11 cellular contexts compared by ENCODE assay signal in the genomic region with DNA sequence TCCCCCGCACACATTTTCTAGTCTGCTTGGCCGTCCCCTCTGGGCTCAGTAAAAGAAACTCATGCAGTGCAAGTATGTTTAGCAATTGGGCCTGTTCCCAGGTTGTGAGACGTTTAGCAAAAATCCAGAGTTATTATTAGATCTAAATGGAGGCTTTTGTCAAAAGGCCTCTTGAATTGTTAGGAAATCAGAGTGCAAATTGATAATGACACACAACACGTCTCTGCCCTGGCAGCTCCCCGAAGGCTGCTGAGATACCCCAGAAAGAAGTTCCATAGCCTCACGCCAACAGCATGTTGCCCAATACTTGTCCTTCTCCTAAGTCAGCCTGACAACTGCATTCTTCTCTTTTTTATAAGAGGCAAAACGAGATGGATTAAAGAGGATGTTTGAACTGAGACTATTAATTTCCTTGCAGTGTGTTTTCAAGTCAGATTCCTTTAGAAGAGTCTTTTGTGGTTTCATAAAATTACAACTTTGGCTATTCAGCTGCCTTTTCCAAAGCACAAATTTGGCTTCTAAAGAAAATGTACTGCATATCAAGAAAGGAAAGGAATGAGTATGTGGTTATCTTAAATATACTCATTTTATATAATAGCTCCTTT.
A peak's percentile ranks its signal among the peaks of the same experiment; 100 is the strongest.
DNase-seq lines count a peak whose midpoint lies in the region; ATAC-seq, FAIRE-seq and TF ChIP-seq lines count a peak whose summit lies in the region.
"Had no signal": no experiment of that assay in that cellular context is flagged by ENCODE, and none has a peak within 500 bp of the region (broad histone marks: within the 10 kb centered on the region; RNA-seq: fewer than 3 reads in every experiment).

No MANE protein-coding gene starts in this region.

- H3K4me2 ChIP-seq in HepG2 (ENCODE audit: low read depth, low read length) = no peak overlapping the region
- H3K4me2 ChIP-seq: PC-9 had no signal

- H3K36me3 ChIP-seq in liver (ENCODE audit: control insufficient read depth in 4 of 4, insufficient read depth in 3 of 4, low read depth in 1 of 4, low read length in 3 of 4) = no peaks in the 10 kb centered on the region
- H3K36me3 ChIP-seq in HepG2 (replicated peaks in 1 of 2; ENCODE audit: control insufficient read depth in 1 of 2, insufficient read depth in 2 of 2, low read length in 2 of 2) = no peaks in the 10 kb centered on the region

- WGBS in liver = 71% methylated on average over 7 of the region's 7 CpGs
- WGBS in HepG2 (ENCODE audit: low lambda C conversion rate) = 27% methylated on average over 7 of the region's 7 CpGs

- FAIRE-seq in HepG2 (lab: Jason Lieb, UNC) = no peak
- FAIRE-seq: keratinocyte had no signal

- no peak for TF ChIP-seq CTCF in liver (IDR thresholded peaks at IDR 0.05; ENCODE audit: low read depth, low read length, missing input control)
- TF ChIP-seq CTCF in HepG2 (CRISPR knock-in tag; IDR thresholded peaks at IDR 0.05) = no peak
- no peak for TF ChIP-seq CTCF in fibroblast of the aortic adventitia (IDR thresholded peaks at IDR 0.05; ENCODE audit: insufficient read depth, low read length)
- no peak for TF ChIP-seq CTCF in omental fat pad (IDR thresholded peaks at IDR 0.05)

- POLR2A ChIA-PET in HepG2 (lab: Yijun Ruan, JAX) = no interaction called here

- H3K79me2 ChIP-seq in HepG2 (ENCODE audit: insufficient read depth, low read length) = no peaks in the 10 kb centered on the region

- peak in 1 of 2 donors; percentile 22 for TF ChIP-seq RAD21 in liver (IDR thresholded peaks at IDR 0.05)
- no peak for TF ChIP-seq RAD21 in HepG2 (CRISPR knock-in tag; IDR thresholded peaks at IDR 0.05)

- no TSS peak for BruUV-seq in HepG2 (replicated peaks; lab: Mats Ljungman, UMichigan)

- no peaks in the 10 kb centered on the region for H4K20me1 ChIP-seq in HepG2 (ENCODE audit: insufficient read depth, low read length)

- CTCF ChIA-PET in HepG2 (lab: Yijun Ruan, JAX; ENCODE audit: low intra/inter-chr PET ratio, low total read pairs) = no interaction called here

- TF ChIP-seq POLR2A in HepG2 (IDR thresholded peaks at IDR 0.05; ENCODE audit: insufficient read depth in 1 of 2, low read depth in 2 of 2, low read length in 2 of 2) = no peak

- H3K27me3 ChIP-seq in liver (ENCODE audit: control insufficient read depth in 4 of 4, insufficient read depth in 4 of 4, low read length in 3 of 4) (no peaks in the 10 kb centered on the region), HepG2 (ENCODE audit: control insufficient read depth in 1 of 2, insufficient read depth in 2 of 2, low read length in 2 of 2) (no peaks in the 10 kb centered on the region)

- H3K4me1 ChIP-seq in liver (ENCODE audit: control insufficient read depth in 4 of 4, insufficient read depth in 4 of 4, low read length in 3 of 4) = no peaks in the 10 kb centered on the region
- H3K4me1 ChIP-seq in HepG2 (ENCODE audit: insufficient read depth, low read length) = no peaks in the 10 kb centered on the region

- intact Hi-C loops in HepG2 (cut with micrococcal nuclease; ENCODE audit: unreplicated experiment) = no loop called here

- TF ChIP-seq EP300 in HepG2 (IDR thresholded peaks at IDR 0.05; ENCODE audit: low read depth in 2 of 2, low read length in 2 of 2) (no peak), HepG2 (CRISPR knock-in tag; IDR thresholded peaks at IDR 0.05; ENCODE audit: borderline replicate concordance) (no peak)

- H3K27ac ChIP-seq in liver (ENCODE audit: low read depth in 1 of 2, low read length in 2 of 2) (peak overlapping the region in 1 of 2 donors; percentile 41), HepG2 (ENCODE audit: extremely low read length, insufficient read depth, low read length) (no peak overlapping the region)
- H3K27ac ChIP-seq: PC-9 had no signal

- in situ Hi-C loops in HepG2 (cut with HindIII; ENCODE audit: extremely low pct_ligation_motif_present, low pct_unique_long_range_greater_than_20kb) = no loop called here

- no peak overlapping the region for H3K4me3 ChIP-seq in liver (ENCODE audit: low read depth in 1 of 3, low read length in 3 of 3)
- no peak overlapping the region for H3K4me3 ChIP-seq in HepG2 (replicated peaks in 1 of 3; ENCODE audit: insufficient read depth in 1 of 3, low read depth in 2 of 3, low read length in 3 of 3)
- H3K4me3 ChIP-seq in fibroblast of the aortic adventitia (ENCODE audit: low read depth, low read length) = no peak overlapping the region
- H3K4me3 ChIP-seq: PC-9 had no signal

- DNase-seq in HepG2 (ENCODE audit: low spot score) = no peak
- peak; percentile 100 for DNase-seq in fibroblast of the aortic adventitia (ENCODE audit: low read depth)
- peak; percentile 26 for DNase-seq in omental fat pad (ENCODE audit: low spot score)
- DNase-seq in SW 1271 (lab: John Stamatoyannopoulos, UW) = no peak
- no peak for DNase-seq in activated naive CD4-positive, alpha-beta T cell (lab: John Stamatoyannopoulos, UW)
- DNase-seq: activated CD4-positive, alpha-beta T cell treated with anti-CD3 and anti-CD28 coated beads, Interleukin-2, amount 50 U/mL, for 1 hour; PC-9 had no signal

- ATAC-seq in HepG2 (no peak), omental fat pad (ENCODE audit: low FRiP score) (peak; percentile 87), HG03139 (IDR thresholded peaks at IDR 0.05; ENCODE audit: unreplicated experiment) (no peak), GM21737 (IDR thresholded peaks at IDR 0.05; ENCODE audit: unreplicated experiment) (no peak)

- H3K9me3 ChIP-seq in liver (ENCODE audit: control insufficient read depth in 4 of 4, low read length in 3 of 4) = no peaks in the 10 kb centered on the region
- H3K9me3 ChIP-seq in HepG2 (ENCODE audit: low read length) = 0 out of 2 replicates have a peak, but pooled peaks cover 4% of the 10 kb centered on the region

- H2AFZ ChIP-seq in HepG2 (ENCODE audit: low read length) = no peak overlapping the region
- H2AFZ ChIP-seq: PC-9 had no signal

- H3K9ac ChIP-seq in liver (ENCODE audit: low read depth in 1 of 2, low read length in 2 of 2) = no peak overlapping the region
- H3K9ac ChIP-seq in HepG2 (ENCODE audit: insufficient read depth, low read depth, low read length) = no peak overlapping the region

TF ChIP-seq in liver, 16 proteins besides CTCF, POLR2A, EP300 and RAD21:
- TF ChIP-seq NR2F2 (IDR thresholded peaks at IDR 0.05) (peak; percentile 83), TAF1 (conservative IDR thresholded peaks at IDR 0.05) (no peak), YY1 (IDR thresholded peaks at IDR 0.05) (no peak), HNF4A (conservative IDR thresholded peaks at IDR 0.05) (no peak), SP1 (IDR thresholded peaks at IDR 0.05) (no peak), RXRA (IDR thresholded peaks at IDR 0.05) (peak in 1 of 2 donors; percentile 15)

TF ChIP-seq in HepG2, 621 proteins besides CTCF, POLR2A, EP300 and RAD21 (continues in another document):
- no peak for TF ChIP-seq ZNF562 (CRISPR knock-in tag; IDR thresholded peaks at IDR 0.05; ENCODE audit: borderline replicate concordance)
- TF ChIP-seq ZFP62 (CRISPR knock-in tag; IDR thresholded peaks at IDR 0.05) = no peak
- no peak for TF ChIP-seq HMGA1 (CRISPR knock-in tag; conservative IDR thresholded peaks at IDR 0.05)
- no peak for TF ChIP-seq SYNCRIP (IDR thresholded peaks at IDR 0.05; ENCODE audit: insufficient read depth, low read depth, low read length)
- TF ChIP-seq IRX3 (CRISPR knock-in tag; IDR thresholded peaks at IDR 0.05; ENCODE audit: borderline replicate concordance, low read depth) = no peak
- TF ChIP-seq, protein P1, sequence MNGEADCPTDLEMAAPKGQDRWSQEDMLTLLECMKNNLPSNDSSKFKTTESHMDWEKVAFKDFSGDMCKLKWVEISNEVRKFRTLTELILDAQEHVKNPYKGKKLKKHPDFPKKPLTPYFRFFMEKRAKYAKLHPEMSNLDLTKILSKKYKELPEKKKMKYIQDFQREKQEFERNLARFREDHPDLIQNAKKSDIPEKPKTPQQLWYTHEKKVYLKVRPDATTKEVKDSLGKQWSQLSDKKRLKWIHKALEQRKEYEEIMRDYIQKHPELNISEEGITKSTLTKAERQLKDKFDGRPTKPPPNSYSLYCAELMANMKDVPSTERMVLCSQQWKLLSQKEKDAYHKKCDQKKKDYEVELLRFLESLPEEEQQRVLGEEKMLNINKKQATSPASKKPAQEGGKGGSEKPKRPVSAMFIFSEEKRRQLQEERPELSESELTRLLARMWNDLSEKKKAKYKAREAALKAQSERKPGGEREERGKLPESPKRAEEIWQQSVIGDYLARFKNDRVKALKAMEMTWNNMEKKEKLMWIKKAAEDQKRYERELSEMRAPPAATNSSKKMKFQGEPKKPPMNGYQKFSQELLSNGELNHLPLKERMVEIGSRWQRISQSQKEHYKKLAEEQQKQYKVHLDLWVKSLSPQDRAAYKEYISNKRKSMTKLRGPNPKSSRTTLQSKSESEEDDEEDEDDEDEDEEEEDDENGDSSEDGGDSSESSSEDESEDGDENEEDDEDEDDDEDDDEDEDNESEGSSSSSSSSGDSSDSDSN (CRISPR knock-in tag; IDR thresholded peaks at IDR 0.05) = no peak
- no peak for TF ChIP-seq ATRX (CRISPR knock-in tag; IDR thresholded peaks at IDR 0.05; ENCODE audit: borderline replicate concordance)
- no peak for TF ChIP-seq NR2F6 (IDR thresholded peaks at IDR 0.05)
- no peak for TF ChIP-seq NR2F6 (CRISPR knock-in tag; IDR thresholded peaks at IDR 0.05)
- TF ChIP-seq PAWR (CRISPR knock-in tag; IDR thresholded peaks at IDR 0.05; ENCODE audit: borderline replicate concordance) = no peak
- no peak for TF ChIP-seq NRL (CRISPR knock-in tag; IDR thresholded peaks at IDR 0.05; ENCODE audit: borderline replicate concordance)
- no peak for TF ChIP-seq ZNF333 (CRISPR knock-in tag; IDR thresholded peaks at IDR 0.05; ENCODE audit: borderline replicate concordance)
- no peak for TF ChIP-seq SALL2 (CRISPR knock-in tag; IDR thresholded peaks at IDR 0.05)
- TF ChIP-seq, protein P2, sequence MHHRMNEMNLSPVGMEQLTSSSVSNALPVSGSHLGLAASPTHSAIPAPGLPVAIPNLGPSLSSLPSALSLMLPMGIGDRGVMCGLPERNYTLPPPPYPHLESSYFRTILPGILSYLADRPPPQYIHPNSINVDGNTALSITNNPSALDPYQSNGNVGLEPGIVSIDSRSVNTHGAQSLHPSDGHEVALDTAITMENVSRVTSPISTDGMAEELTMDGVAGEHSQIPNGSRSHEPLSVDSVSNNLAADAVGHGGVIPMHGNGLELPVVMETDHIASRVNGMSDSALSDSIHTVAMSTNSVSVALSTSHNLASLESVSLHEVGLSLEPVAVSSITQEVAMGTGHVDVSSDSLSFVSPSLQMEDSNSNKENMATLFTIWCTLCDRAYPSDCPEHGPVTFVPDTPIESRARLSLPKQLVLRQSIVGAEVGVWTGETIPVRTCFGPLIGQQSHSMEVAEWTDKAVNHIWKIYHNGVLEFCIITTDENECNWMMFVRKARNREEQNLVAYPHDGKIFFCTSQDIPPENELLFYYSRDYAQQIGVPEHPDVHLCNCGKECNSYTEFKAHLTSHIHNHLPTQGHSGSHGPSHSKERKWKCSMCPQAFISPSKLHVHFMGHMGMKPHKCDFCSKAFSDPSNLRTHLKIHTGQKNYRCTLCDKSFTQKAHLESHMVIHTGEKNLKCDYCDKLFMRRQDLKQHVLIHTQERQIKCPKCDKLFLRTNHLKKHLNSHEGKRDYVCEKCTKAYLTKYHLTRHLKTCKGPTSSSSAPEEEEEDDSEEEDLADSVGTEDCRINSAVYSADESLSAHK (CRISPR knock-in tag; IDR thresholded peaks at IDR 0.05; ENCODE audit: borderline replicate concordance) = no peak

Comparison
In these comparisons a context has a peak if more than half of its experiments do, and no peak if none do; other contexts are left out.
1. DNase-seq: peak in fibroblast of the aortic adventitia (single experiment) and omental fat pad (single experiment); none in HepG2 (single experiment), SW 1271 (0 of 2) and activated naive CD4-positive, alpha-beta T cell (0 of 4).